Comparison of ENCODE assay signal across 9 cellular contexts in genomic region chr12:386651-387050, GRCh38. TPM values are rescaled to one million over a fixed set of nuclear protein-coding genes. Genes with fewer than 3 reads are reported as not detected.
DNase-seq lines count a peak whose midpoint lies in the region; ATAC-seq, FAIRE-seq and TF ChIP-seq lines count a peak whose summit lies in the region.
"Had no signal": no experiment of that assay in that cellular context is flagged by ENCODE, and none has a peak within 500 bp of the region (broad histone marks: within the 10 kb centered on the region; RNA-seq: fewer than 3 reads in every experiment).

No MANE protein-coding gene starts in this region.

- no peaks in the 10 kb centered on the region for H3K9me3 Mint-ChIP-seq in CD4-positive, alpha-beta T cell
- peaks cover 0 to 6% (median 0%) of the 10 kb centered on the region in 9 donors for H3K9me3 Mint-ChIP-seq in naive thymus-derived CD8-positive, alpha-beta T cell

- no peak for DNase-seq in CD4-positive, alpha-beta T cell
- peak; percentile 31 to 61 for DNase-seq in cardiac fibroblast (ENCODE audit: low read depth in 2 of 2)
- DNase-seq in naive thymus-derived CD8-positive, alpha-beta T cell, result no peak
- no peak for DNase-seq in D721Med (ENCODE audit: insufficient read length, low spot score)
- no peak for DNase-seq in NCI-H2029 treated with DMSO at 0.1 percent for 48 hours (lab: John Stamatoyannopoulos, UW)
- no peak for DNase-seq in foreskin melanocyte
- DNase-seq: activated naive CD4-positive, alpha-beta T cell had no signal

- no peak overlapping the region for H3K9ac ChIP-seq in HUES64 (ENCODE audit: low read depth, low read length)

- peaks cover 69% of the 10 kb centered on the region for H3K36me3 Mint-ChIP-seq in CD4-positive, alpha-beta T cell (ENCODE audit: low read depth)
- H3K36me3 Mint-ChIP-seq in naive thymus-derived CD8-positive, alpha-beta T cell, result peaks cover 6 to 48% (median 22%) of the 10 kb centered on the region in 3 donors

- CTCF ChIA-PET in CD4-positive, alpha-beta T cell (lab: Charles Lee), result no interaction called here

- no peak for FAIRE-seq in D721Med (lab: Jason Lieb, UNC)

- H3K36me3 ChIP-seq in HUES64 (ENCODE audit: insufficient read depth, low read length), result peaks cover 41% of the 10 kb centered on the region

- POLR2A ChIA-PET in CD4-positive, alpha-beta T cell (lab: Charles Lee), result interaction anchor here (0.7 kb wide), 1 partner anchor 21 kb away, joined by 4 read pairs; no protein-coding TSS in a partner anchor
- POLR2A ChIA-PET in naive thymus-derived CD8-positive, alpha-beta T cell (lab: Charles Lee), result no interaction called here

- no peak overlapping the region for H3K27ac ChIP-seq in CD4-positive, alpha-beta T cell (ENCODE audit: low read depth, low read length)
- H3K27ac ChIP-seq in HUES64 (ENCODE audit: low read depth, low read length), result no peak overlapping the region

- no peaks in the 10 kb centered on the region for H3K9me3 ChIP-seq in CD4-positive, alpha-beta T cell (ENCODE audit: control insufficient read depth, low read length)
- no peaks in the 10 kb centered on the region for H3K9me3 ChIP-seq in HUES64 (ENCODE audit: insufficient read depth, low read depth, low read length)

- H3K4me3 ChIP-seq in HUES64 (ENCODE audit: low read length) (peak overlapping the region; percentile 85; the same call in 1 of the 2 replicates), cardiac fibroblast (replicated peaks in 1 of 2; ENCODE audit: low read depth in 2 of 2, low read length in 2 of 2) (peak overlapping the region in 1 of 2 donors; percentile 85)

- peak overlapping the region; percentile 99 for H3K4me3 Mint-ChIP-seq in CD4-positive, alpha-beta T cell
- H3K4me3 Mint-ChIP-seq in naive thymus-derived CD8-positive, alpha-beta T cell, result peak overlapping the region; percentile 38 to 99 (median 54)

- TF ChIP-seq CTCF in CD4-positive, alpha-beta T cell (IDR thresholded peaks at IDR 0.05), result no peak
- TF ChIP-seq CTCF in cardiac fibroblast (IDR thresholded peaks at IDR 0.05; ENCODE audit: low read depth, low read length), result no peak
- TF ChIP-seq CTCF in D721Med (IDR thresholded peaks at IDR 0.05; ENCODE audit: insufficient read depth, missing control alignments), result no peak

- H3K27me3 ChIP-seq in CD4-positive, alpha-beta T cell (ENCODE audit: control insufficient read depth, insufficient read depth, low read length), result no peaks in the 10 kb centered on the region
- no peaks in the 10 kb centered on the region for H3K27me3 ChIP-seq in HUES64 (ENCODE audit: insufficient read depth, low read length)

- intact Hi-C loops in CD4-positive, alpha-beta T cell (cut with DNase I, micrococcal nuclease), result no loop called here

- peaks cover 63% of the 10 kb centered on the region for H3K4me1 Mint-ChIP-seq in CD4-positive, alpha-beta T cell (ENCODE audit: low read depth)
- H3K4me1 Mint-ChIP-seq in naive thymus-derived CD8-positive, alpha-beta T cell, result peaks cover 23 to 65% (median 47%) of the 10 kb centered on the region in 4 donors

- 73% methylated on average over 3 of the region's 4 CpGs for WGBS in HUES64

- peaks cover 21% of the 10 kb centered on the region; the same call in 1 of the 2 replicates for H3K4me1 ChIP-seq in HUES64 (ENCODE audit: insufficient read depth, low read length)

- no peak for ATAC-seq in CD4-positive, alpha-beta T cell (ENCODE audit: poor library complexity)
- ATAC-seq in naive thymus-derived CD8-positive, alpha-beta T cell, result no peak
- no peak for ATAC-seq in HG02840 (IDR thresholded peaks at IDR 0.05; ENCODE audit: low FRiP score, unreplicated experiment)

- no peaks in the 10 kb centered on the region for H3K27me3 Mint-ChIP-seq in CD4-positive, alpha-beta T cell
- peaks cover 0 to 3% (median 0%) of the 10 kb centered on the region in 5 donors for H3K27me3 Mint-ChIP-seq in naive thymus-derived CD8-positive, alpha-beta T cell

- H3K27ac Mint-ChIP-seq in CD4-positive, alpha-beta T cell, result no peak overlapping the region
- peak overlapping the region in 2 of 10 donors; percentile 8 to 98 for H3K27ac Mint-ChIP-seq in naive thymus-derived CD8-positive, alpha-beta T cell

RNA-seq across cellular contexts. Expression of gene KDM5A, which starts 2.5 kb away (rescaled TPM):
- 100 to 1,000 TPM; 149 to 151 TPM for total RNA-seq in CD4-positive, alpha-beta T cell
- 17.4 TPM for polyA plus RNA-seq in HUES64 (2013, experiment 1 of 2)
- 19.2 TPM for polyA plus RNA-seq in HUES64 (2013, experiment 2 of 2)
- 100 to 1,000 TPM; 120 to 126 TPM for total RNA-seq in naive thymus-derived CD8-positive, alpha-beta T cell
- 10 to 100 TPM; 43.6 to 60.1 (median 50.8) TPM for polyA plus RNA-seq in naive thymus-derived CD8-positive, alpha-beta T cell

RNA-seq across cellular contexts. Expression of gene CCDC77, which starts 14.8 kb away (rescaled TPM):
- total RNA-seq in CD4-positive, alpha-beta T cell, result 1 to 10 TPM; 5.3 to 7.8 TPM
- 24.4 TPM for polyA plus RNA-seq in HUES64 (2013, experiment 1 of 2)
- polyA plus RNA-seq in HUES64 (2013, experiment 2 of 2), result 21.5 TPM
- 10 to 100 TPM; 10.5 to 13.5 TPM for total RNA-seq in naive thymus-derived CD8-positive, alpha-beta T cell
- 1 to 10 TPM; 3.4 to 6.6 (median 4.8) TPM for polyA plus RNA-seq in naive thymus-derived CD8-positive, alpha-beta T cell

Comparison
In these comparisons a context has a peak if more than half of its experiments do, and no peak if none do; other contexts are left out.
1. DNase-seq: peak in cardiac fibroblast (2 of 2); none in CD4-positive, alpha-beta T cell (0 of 10), naive thymus-derived CD8-positive, alpha-beta T cell (0 of 10), D721Med (single experiment), NCI-H2029 treated with DMSO at 0.1 percent for 48 hours (single experiment) and foreskin melanocyte (single experiment).